Comparison of ENCODE assay signal across 8 cellular contexts in genomic region chr12:104049278-104050257, GRCh38. TPM values are rescaled to one million over a fixed set of nuclear protein-coding genes. Genes with fewer than 3 reads are reported as not detected.
A peak's percentile ranks its signal among the peaks of the same experiment; 100 is the strongest.
DNase-seq lines count a peak whose midpoint lies in the region; ATAC-seq, FAIRE-seq and TF ChIP-seq lines count a peak whose summit lies in the region.

GLT8D2 (minus strand) TSS chr12:104050187; CDS start chr12:104019648, 30,539 bp downstream.

- TF ChIP-seq CTCF in GM12875 (IDR thresholded peaks at IDR 0.05; ENCODE audit: borderline replicate concordance, insufficient read depth, low read depth, low read length) (no peak), fibroblast of mammary gland (conservative IDR thresholded peaks at IDR 0.05; ENCODE audit: control insufficient read depth, insufficient read depth, low read depth, low read length) (no peak)

- ATAC-seq in HG02610 (IDR thresholded peaks at IDR 0.05; ENCODE audit: unreplicated experiment) (no peak), GM21390 (IDR thresholded peaks at IDR 0.05; ENCODE audit: unreplicated experiment) (no peak), HG03280 (IDR thresholded peaks at IDR 0.05; ENCODE audit: unreplicated experiment) (no peak)

- H3K27ac ChIP-seq in SJSA1: peak within 1 kb of the TSS; percentile 50

- H3K4me3 ChIP-seq in GM12875 (ENCODE audit: low read depth, low read length) (peak within 1 kb of the TSS; percentile 13), SJSA1 (peak within 1 kb of the TSS; percentile 50), fibroblast of mammary gland (ENCODE audit: control insufficient read depth, low read depth, low read length) (peak within 1 kb of the TSS; percentile 66)

- no peak for FAIRE-seq in RCC 7860 (lab: Jason Lieb, UNC)

- H3K9me3 ChIP-seq in SJSA1 (replicated peaks): no peaks in the 10 kb centered on the region

- no peaks in the 10 kb centered on the region for H3K36me3 ChIP-seq in SJSA1

- DNase-seq in SJSA1 (ENCODE audit: low read depth in 1 of 2, low spot score in 2 of 2): peak; percentile 70 to 72
- DNase-seq in fibroblast of mammary gland (ENCODE audit: low read depth): peak; percentile 86
- DNase-seq in non-pigmented ciliary epithelial cell (ENCODE audit: low read depth): peak; percentile 37
- no peak for DNase-seq in RCC 7860 (ENCODE audit: low spot score)

- no peaks in the 10 kb centered on the region for H3K27me3 ChIP-seq in SJSA1 (replicated peaks)

- peaks cover 26% of the 10 kb centered on the region for H3K4me1 ChIP-seq in SJSA1 (replicated peaks)

RNA-seq across cellular contexts. Expression of gene GLT8D2, which starts in this region (rescaled TPM):
- 40.1 and 47.6 TPM in 2 replicates for total RNA-seq in SJSA1 (2014; rRNA removed; shearing (Covaris generic))

Comparison
In these comparisons a context has a peak if more than half of its experiments do, and no peak if none do; other contexts are left out.
1. H3K4me3 ChIP-seq: peak in every context shown above with its lines; median percentile 66 in fibroblast of mammary gland; 50 in SJSA1; 13 in GM12875.